Comparison of ENCODE assay signal across 1 cellular context in the genomic region with DNA sequence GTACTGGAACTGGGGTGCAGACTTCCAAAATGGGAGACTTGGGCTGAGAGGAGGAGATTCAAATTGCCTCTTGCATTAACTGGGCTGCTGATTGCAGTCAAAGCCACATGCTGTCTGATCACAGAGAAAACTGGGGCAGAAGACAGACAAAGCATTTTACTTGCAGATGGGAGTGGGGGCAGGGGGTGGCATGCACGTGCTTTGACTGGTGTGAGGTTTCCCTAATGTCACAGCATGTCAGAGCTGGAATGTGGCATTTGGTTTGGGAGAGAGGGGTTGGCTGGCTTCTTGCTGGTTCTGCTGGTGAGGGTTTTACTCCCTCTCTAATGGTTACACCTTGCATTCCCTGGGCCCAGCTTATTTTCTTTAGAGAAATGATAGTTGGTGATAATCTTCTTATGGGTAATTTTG.
TF ChIP-seq lines count a peak whose summit lies in the region.

No MANE protein-coding gene starts in this region.

TF ChIP-seq in IMR-90, 13 proteins besides CTCF, POLR2A, EP300 and RAD21:
- TF ChIP-seq SMC3 (IDR thresholded peaks at IDR 0.05; ENCODE audit: low read depth, low read length): no peak
- TF ChIP-seq FOS (IDR thresholded peaks at IDR 0.05; ENCODE audit: low read depth, low read length): no peak
- TF ChIP-seq MAFK (IDR thresholded peaks at IDR 0.05; ENCODE audit: low read depth, low read length): no peak
- TF ChIP-seq BHLHE40 (IDR thresholded peaks at IDR 0.05; ENCODE audit: low read depth, low read length): 0 out of 2 replicates have a peak, but pooled peaks have one; percentile 9
